Comparison of ENCODE assay signal across 22 cellular contexts in genomic region chr15:24696855-24697254, GRCh38. TPM values are rescaled to one million over a fixed set of nuclear protein-coding genes. Genes with fewer than 3 reads are reported as not detected.
"Had no signal": no experiment of that assay in that cellular context is flagged by ENCODE, and none has a peak within 500 bp of the region (broad histone marks: within the 10 kb centered on the region; RNA-seq: fewer than 3 reads in every experiment).

No MANE protein-coding gene starts in this region.

- H3K36me3 ChIP-seq: colonic mucosa, prostate gland, right lobe of liver, tibial nerve, upper lobe of right lung, vagina had no signal

- H3K27ac ChIP-seq: colonic mucosa, parathyroid adenoma, prostate gland, right lobe of liver, testis, tibial nerve, upper lobe of right lung, vagina had no signal

- H3K9me3 ChIP-seq: colonic mucosa, prostate gland, right lobe of liver, testis, tibial nerve, upper lobe of right lung, vagina had no signal

- H3K27me3 ChIP-seq: colonic mucosa, right lobe of liver, testis, tibial nerve, upper lobe of right lung, vagina had no signal

- H3K79me2 ChIP-seq: parathyroid adenoma had no signal

- H3K4me1 ChIP-seq: colonic mucosa, parathyroid adenoma, prostate gland, right lobe of liver, testis, tibial nerve, upper lobe of right lung, vagina had no signal

- H3K27ac Mint-ChIP-seq: naive thymus-derived CD8-positive, alpha-beta T cell; stimulated activated naive B cell treated with anti-CD40 and anti-IgM and Interleukin-4, amounts not matched to agents 10 μg/mL and 1 μg/mL and 100 μg/mL, for 72 hours; stimulated activated naive CD8-positive, alpha-beta T cell treated with anti-CD3 and anti-CD28 coated beads, Interleukin-15, amount 100 ng/mL, for 72 hours had no signal

- H3K4me3 ChIP-seq: colonic mucosa, prostate gland, right lobe of liver, testis, tibial nerve, upper lobe of right lung, vagina had no signal

- H3K36me3 Mint-ChIP-seq: naive thymus-derived CD8-positive, alpha-beta T cell; stimulated activated naive B cell treated with anti-CD40 and anti-IgM and Interleukin-4, amounts not matched to agents 10 μg/mL and 1 μg/mL and 100 μg/mL, for 72 hours had no signal

- H3K4me1 Mint-ChIP-seq: naive thymus-derived CD8-positive, alpha-beta T cell; stimulated activated naive B cell treated with anti-CD40 and anti-IgM and Interleukin-4, amounts not matched to agents 10 μg/mL and 1 μg/mL and 100 μg/mL, for 72 hours; stimulated activated naive CD8-positive, alpha-beta T cell treated with anti-CD3 and anti-CD28 coated beads, Interleukin-15, amount 100 ng/mL, for 72 hours had no signal

- H2AFZ ChIP-seq: parathyroid adenoma had no signal

- H3K9ac ChIP-seq: parathyroid adenoma had no signal

- H3K27me3 Mint-ChIP-seq: naive thymus-derived CD8-positive, alpha-beta T cell; stimulated activated naive B cell treated with anti-CD40 and anti-IgM and Interleukin-4, amounts not matched to agents 10 μg/mL and 1 μg/mL and 100 μg/mL, for 72 hours; stimulated activated naive CD8-positive, alpha-beta T cell treated with anti-CD3 and anti-CD28 coated beads, Interleukin-15, amount 100 ng/mL, for 72 hours had no signal

- ATAC-seq: left colon; naive thymus-derived CD8-positive, alpha-beta T cell; right lobe of liver; stimulated activated naive B cell treated with anti-CD40 and anti-IgM and Interleukin-4, amounts not matched to agents 10 μg/mL and 1 μg/mL and 100 μg/mL, for 72 hours; stimulated activated naive CD8-positive, alpha-beta T cell treated with anti-CD3 and anti-CD28 coated beads, Interleukin-15, amount 100 ng/mL, for 72 hours; upper lobe of right lung had no signal

- DNase-seq: colonic mucosa; dermis blood vessel endothelial cell; left colon; naive thymus-derived CD8-positive, alpha-beta T cell; right lobe of liver; stimulated activated CD4-positive, alpha-beta T cell treated with anti-CD3 and anti-CD28 coated beads, Interleukin-4, amount 100 ng/mL, for 1 hour; stimulated activated CD8-positive, alpha-beta memory T cell treated with anti-CD3 and anti-CD28 coated beads, Interleukin-4, amount 100 ng/mL, for 48 hours; stimulated activated naive B cell treated with anti-CD40 and anti-IgM and Interleukin-4, amounts not matched to agents 10 μg/mL and 1 μg/mL and 100 μg/mL, for 72 hours; stimulated activated naive CD8-positive, alpha-beta T cell treated with anti-CD3 and anti-CD28 coated beads, Interleukin-15, amount 100 ng/mL, for 72 hours; testis; upper lobe of right lung had no signal

- H3K4me3 Mint-ChIP-seq: naive thymus-derived CD8-positive, alpha-beta T cell; stimulated activated naive B cell treated with anti-CD40 and anti-IgM and Interleukin-4, amounts not matched to agents 10 μg/mL and 1 μg/mL and 100 μg/mL, for 72 hours; stimulated activated naive CD8-positive, alpha-beta T cell treated with anti-CD3 and anti-CD28 coated beads, Interleukin-15, amount 100 ng/mL, for 72 hours had no signal

RNA-seq across cellular contexts. Expression of gene NPAP1, which starts 21.3 kb away (rescaled TPM):
- total RNA-seq: colonic mucosa; dermis blood vessel endothelial cell; endothelial cell of umbilical vein; kidney epithelial cell; lung microvascular endothelial cell; mesenteric fat pad; mononuclear cell; naive thymus-derived CD8-positive, alpha-beta T cell; omental fat pad; subcutaneous adipose tissue; tibial nerve; vagina had no signal
